Comparison of ENCODE assay signal across 9 cellular contexts in genomic region chr7:142478479-142479220, GRCh38.
DNase-seq lines count a peak whose midpoint lies in the region; TF ChIP-seq lines count a peak whose summit lies in the region.
"Had no signal": no experiment of that assay in that cellular context is flagged by ENCODE, and none has a peak within 500 bp of the region (broad histone marks: within the 10 kb centered on the region; RNA-seq: fewer than 3 reads in every experiment).

No MANE protein-coding gene starts in this region.

- H3K27ac ChIP-seq in HEK293 (ENCODE audit: extremely low read depth, low read depth, low read length) = no peak overlapping the region

- H3K4me1 Mint-ChIP-seq in activated T-helper 2 cell treated with anti-CD3 and anti-CD28 coated beads, Interferon-gamma antibody, Interleukin-2, Interleukin-4, amounts not matched to agents 10 μg/mL and 5 μg/mL and 100 μg/mL, durations not matched to agents 14 hours and 24 hours and 36 hours (ENCODE audit: low read depth) = peaks cover 34% of the 10 kb centered on the region
- peaks cover 66% of the 10 kb centered on the region for H3K4me1 Mint-ChIP-seq in stimulated activated naive CD8-positive, alpha-beta T cell treated with anti-CD3 and anti-CD28 coated beads, Interleukin-15, Interleukin-2, amounts not matched to agents 100 ng/mL and 50 ng/mL, for 24 hours (ENCODE audit: low read depth)

- H3K4me1 ChIP-seq in HEK293 (ENCODE audit: control insufficient read depth, insufficient read depth, low read length) = no peaks in the 10 kb centered on the region

- WGBS in lower leg skin, 2 donors = 19% methylated on average over 9 of the region's 9 CpGs

- H3K27me3 Mint-ChIP-seq in activated T-helper 2 cell treated with anti-CD3 and anti-CD28 coated beads, Interferon-gamma antibody, Interleukin-2, Interleukin-4, amounts not matched to agents 10 μg/mL and 5 μg/mL and 100 μg/mL, durations not matched to agents 14 hours and 24 hours and 36 hours (ENCODE audit: low read depth) = no peaks in the 10 kb centered on the region
- no peaks in the 10 kb centered on the region for H3K27me3 Mint-ChIP-seq in stimulated activated naive CD8-positive, alpha-beta T cell treated with anti-CD3 and anti-CD28 coated beads, Interleukin-15, Interleukin-2, amounts not matched to agents 100 ng/mL and 50 ng/mL, for 24 hours

- no peaks in the 10 kb centered on the region for H3K36me3 Mint-ChIP-seq in activated T-helper 2 cell treated with anti-CD3 and anti-CD28 coated beads, Interferon-gamma antibody, Interleukin-2, Interleukin-4, amounts not matched to agents 10 μg/mL and 5 μg/mL and 100 μg/mL, durations not matched to agents 14 hours and 24 hours and 36 hours (ENCODE audit: low read depth)
- no peaks in the 10 kb centered on the region for H3K36me3 Mint-ChIP-seq in stimulated activated naive CD8-positive, alpha-beta T cell treated with anti-CD3 and anti-CD28 coated beads, Interleukin-15, Interleukin-2, amounts not matched to agents 100 ng/mL and 50 ng/mL, for 24 hours (ENCODE audit: low read depth)

- no peaks in the 10 kb centered on the region for H3K9me3 Mint-ChIP-seq in activated T-helper 2 cell treated with anti-CD3 and anti-CD28 coated beads, Interferon-gamma antibody, Interleukin-2, Interleukin-4, amounts not matched to agents 10 μg/mL and 5 μg/mL and 100 μg/mL, durations not matched to agents 14 hours and 24 hours and 36 hours
- H3K9me3 Mint-ChIP-seq in stimulated activated naive CD8-positive, alpha-beta T cell treated with anti-CD3 and anti-CD28 coated beads, Interleukin-15, Interleukin-2, amounts not matched to agents 100 ng/mL and 50 ng/mL, for 24 hours = no peaks in the 10 kb centered on the region

- DNase-seq in AG20443 (ENCODE audit: low spot score) = peak; percentile 33
- DNase-seq in GM12864 (ENCODE audit: low read depth) = no peak
- DNase-seq in M059J (ENCODE audit: low read depth) = peak; percentile 66
- no peak for DNase-seq in activated T-helper 2 cell treated with anti-CD3 and anti-CD28 coated beads, Interferon-gamma antibody, Interleukin-2, Interleukin-4, amounts not matched to agents 10 μg/mL and 5 μg/mL and 100 μg/mL, durations not matched to agents 14 hours and 24 hours and 36 hours (ENCODE audit: low spot score)
- peak; percentile 19 for DNase-seq in iPS DF 4.7 (ENCODE audit: extremely low read depth, low spot score)
- no peak for DNase-seq in lower leg skin (ENCODE audit: low spot score in 2 of 2)

- no peak for TF ChIP-seq POLR2A in lower leg skin (IDR thresholded peaks at IDR 0.05)

- H3K9me3 ChIP-seq in HEK293 (ENCODE audit: control insufficient read depth, insufficient read depth, low read depth, low read length) = no peaks in the 10 kb centered on the region

- H3K27ac Mint-ChIP-seq in activated T-helper 2 cell treated with anti-CD3 and anti-CD28 coated beads, Interferon-gamma antibody, Interleukin-2, Interleukin-4, amounts not matched to agents 10 μg/mL and 5 μg/mL and 100 μg/mL, durations not matched to agents 14 hours and 24 hours and 36 hours = peak overlapping the region; percentile 28
- peak overlapping the region; percentile 60 for H3K27ac Mint-ChIP-seq in stimulated activated naive CD8-positive, alpha-beta T cell treated with anti-CD3 and anti-CD28 coated beads, Interleukin-15, Interleukin-2, amounts not matched to agents 100 ng/mL and 50 ng/mL, for 24 hours

- POLR2A ChIA-PET in HEK293 (lab: Yijun Ruan, JAX) = interaction anchor here (1.1 kb wide), 1 partner anchor 16 kb away, joined by 3 read pairs; no protein-coding TSS in a partner anchor

- intact Hi-C loops in activated T-helper 2 cell treated with anti-CD3 and anti-CD28 coated beads, Interferon-gamma antibody, Interleukin-2, Interleukin-4, amounts not matched to agents 10 μg/mL and 5 μg/mL and 100 μg/mL, durations not matched to agents 14 hours and 24 hours and 36 hours (cut with micrococcal nuclease) = no loop called here
- intact Hi-C loops in lower leg skin (cut with DNase I; ENCODE audit: low total_unique reads) = no loop called here

- H3K4me3 ChIP-seq in GM12864 (ENCODE audit: low read depth, low read length) (no peak overlapping the region), HEK293 (ENCODE audit: low read depth, low read length) (no peak overlapping the region), lower leg skin (ENCODE audit: low read depth, poor library complexity, severe bottlenecking) (no peak overlapping the region)
- H3K4me3 ChIP-seq: skin epidermis had no signal

- H3K4me3 Mint-ChIP-seq in activated T-helper 2 cell treated with anti-CD3 and anti-CD28 coated beads, Interferon-gamma antibody, Interleukin-2, Interleukin-4, amounts not matched to agents 10 μg/mL and 5 μg/mL and 100 μg/mL, durations not matched to agents 14 hours and 24 hours and 36 hours (ENCODE audit: low read depth) = peak overlapping the region; percentile 26
- H3K4me3 Mint-ChIP-seq in stimulated activated naive CD8-positive, alpha-beta T cell treated with anti-CD3 and anti-CD28 coated beads, Interleukin-15, Interleukin-2, amounts not matched to agents 100 ng/mL and 50 ng/mL, for 24 hours = no peak overlapping the region

- peak; percentile 68 for TF ChIP-seq CTCF in GM12864 (IDR thresholded peaks at IDR 0.05; ENCODE audit: low read depth, low read length, missing control alignments)
- no peak for TF ChIP-seq CTCF in HEK293 (tag by site-specific recombination; IDR thresholded peaks at IDR 0.05)
- no peak for TF ChIP-seq CTCF in lower leg skin (IDR thresholded peaks at IDR 0.05)

- CTCF ChIA-PET in HEK293 (lab: Yijun Ruan, JAX) = interaction anchor here (0.6 to 12.2 kb wide), 36 partner anchors 8 to 755 kb away, joined by 3 to 276 read pairs (median 4); no protein-coding TSS in a partner anchor

- H3K36me3 ChIP-seq in HEK293 (ENCODE audit: control insufficient read depth in 2 of 2, insufficient read depth in 1 of 2, low read length in 2 of 2) = no peaks in the 10 kb centered on the region

TF ChIP-seq in HEK293, 187 proteins besides CTCF, POLR2A, EP300 and RAD21:
- TF ChIP-seq ZNF76 (tag by site-specific recombination; IDR thresholded peaks at IDR 0.05; ENCODE audit: borderline replicate concordance, low read depth) = peak; percentile 53; the same call in 1 of the 2 replicates
- TF ChIP-seq REPIN1 (tag by site-specific recombination; IDR thresholded peaks at IDR 0.05; ENCODE audit: low read depth) = no peak
- TF ChIP-seq ZEB2 (tag by site-specific recombination; IDR thresholded peaks at IDR 0.05) = no peak
- no peak for TF ChIP-seq ZBTB48 (tag by site-specific recombination; IDR thresholded peaks at IDR 0.05)
- TF ChIP-seq ELK4 (IDR thresholded peaks at IDR 0.05; ENCODE audit: borderline replicate concordance, low read depth, low read length) = no peak
- no peak for TF ChIP-seq TCF7L2 (IDR thresholded peaks at IDR 0.05; ENCODE audit: borderline replicate concordance, low read depth, low read length)
- TF ChIP-seq ZNF394 (tag by site-specific recombination; IDR thresholded peaks at IDR 0.05; ENCODE audit: borderline replicate concordance) = no peak
- TF ChIP-seq ZNF2 (tag by site-specific recombination; IDR thresholded peaks at IDR 0.05) = peak; percentile 51; the same call in 1 of the 2 replicates
- TF ChIP-seq REST (tag by site-specific recombination; IDR thresholded peaks at IDR 0.05) = no peak
- TF ChIP-seq ZNF561 (tag by site-specific recombination; IDR thresholded peaks at IDR 0.05; ENCODE audit: borderline replicate concordance) = no peak
- TF ChIP-seq IKZF3 (tag by site-specific recombination; IDR thresholded peaks at IDR 0.05) = 0 out of 2 replicates have a peak, but pooled peaks have one; percentile 16
- peak; percentile 37 for TF ChIP-seq ZNF654 (tag by site-specific recombination; IDR thresholded peaks at IDR 0.05; ENCODE audit: low read depth)

Comparison
In these comparisons a context has a peak if more than half of its experiments do, and no peak if none do; other contexts are left out.
1. DNase-seq: peak in AG20443 (single experiment), M059J (single experiment) and iPS DF 4.7 (single experiment); none in GM12864 (single experiment), activated T-helper 2 cell treated with anti-CD3 and anti-CD28 coated beads, Interferon-gamma antibody, Interleukin-2, Interleukin-4, amounts not matched to agents 10 μg/mL and 5 μg/mL and 100 μg/mL, durations not matched to agents 14 hours and 24 hours and 36 hours (single experiment) and lower leg skin (0 of 2).